22 cellular contexts compared by ENCODE assay signal in genomic region chr1:3542635-3543034, GRCh38.
DNase-seq lines count a peak whose midpoint lies in the region; ATAC-seq, FAIRE-seq and TF ChIP-seq lines count a peak whose summit lies in the region.
"Had no signal": no experiment of that assay in that cellular context is flagged by ENCODE, and none has a peak within 500 bp of the region (broad histone marks: within the 10 kb centered on the region; RNA-seq: fewer than 3 reads in every experiment).

No MANE protein-coding gene starts in this region.

- H3K9me3 ChIP-seq in astrocyte (ENCODE audit: insufficient read depth, low read depth, low read length) (no peaks in the 10 kb centered on the region), liver (ENCODE audit: control insufficient read depth in 4 of 4, low read length in 3 of 4) (no peaks in the 10 kb centered on the region), smooth muscle cell (replicated peaks; ENCODE audit: low read depth) (no peaks in the 10 kb centered on the region), ovary (no peaks in the 10 kb centered on the region)
- H3K9me3 ChIP-seq: heart left ventricle, Peyer's patch had no signal

- TF ChIP-seq CTCF in HFFc6 (IDR thresholded peaks at IDR 0.05) (no peak), astrocyte (IDR thresholded peaks at IDR 0.05; ENCODE audit: insufficient read depth, low read depth, low read length) (no peak), liver (IDR thresholded peaks at IDR 0.05; ENCODE audit: low read depth, low read length, missing input control) (no peak), smooth muscle cell (IDR thresholded peaks at IDR 0.05; ENCODE audit: borderline replicate concordance, insufficient read depth, poor library complexity, severe bottlenecking) (no peak), ovary (IDR thresholded peaks at IDR 0.05) (no peak)

- H4K20me1 ChIP-seq in astrocyte (ENCODE audit: insufficient read depth, low read length) = no peaks in the 10 kb centered on the region
- H4K20me1 ChIP-seq in smooth muscle cell (ENCODE audit: low read depth) = no peaks in the 10 kb centered on the region

- DNase-seq in HFFc6 (no peak), astrocyte (ENCODE audit: low read depth) (no peak), smooth muscle cell (lab: John Stamatoyannopoulos, UW; ENCODE audit: unreplicated experiment) (no peak), NCI-H2029 treated with DMSO at 0.1 percent for 48 hours (lab: John Stamatoyannopoulos, UW) (no peak), DMS 273 treated with DMSO at 0.1 percent for 48 hours (lab: John Stamatoyannopoulos, UW) (no peak), ovary (no peak)
- DNase-seq: activated naive CD4-positive, alpha-beta T cell treated with anti-CD3 and anti-CD28 coated beads, Interleukin-2, amount 50 U/mL, for 16 hours; activated T-cell treated with anti-CD3 and anti-CD28 coated beads for 4 hours; AML-193; GDM1; NCI-H1092 treated with DMSO at 0.1 percent for 48 hours; NCI-H748 treated with DMSO at 0.1 percent for 48 hours; Peyer's patch; stimulated activated CD4-positive, alpha-beta T cell treated with anti-CD3 and anti-CD28 coated beads, Interleukin-4, amount 100 ng/mL, for 24 hours had no signal

- no peaks in the 10 kb centered on the region for H3F3A ChIP-seq in smooth muscle cell (ENCODE audit: low read depth)

- no peak for TF ChIP-seq EP300 in ovary (IDR thresholded peaks at IDR 0.05)

- H3K4me1 Mint-ChIP-seq in HFFc6 (ENCODE audit: low read depth) (peaks cover 31% of the 10 kb centered on the region), astrocyte (ENCODE audit: low read depth, unreplicated experiment) (peaks cover 5% of the 10 kb centered on the region)

- H3K36me3 Mint-ChIP-seq in HFFc6 (ENCODE audit: low read depth) (no peaks in the 10 kb centered on the region), astrocyte (ENCODE audit: low read depth, unreplicated experiment) (no peaks in the 10 kb centered on the region)
- H3K36me3 Mint-ChIP-seq: brain had no signal

- H3K9me3 Mint-ChIP-seq in HFFc6 = no peaks in the 10 kb centered on the region
- H3K9me3 Mint-ChIP-seq in astrocyte (ENCODE audit: unreplicated experiment) = no peaks in the 10 kb centered on the region
- H3K9me3 Mint-ChIP-seq: brain, GM23338 had no signal

- H3K27ac ChIP-seq in astrocyte (ENCODE audit: low read depth, low read length) (peak overlapping the region; percentile 74), liver (ENCODE audit: low read depth in 1 of 2, low read length in 2 of 2) (peak overlapping the region; percentile 18 to 30), smooth muscle cell (ENCODE audit: low read depth) (peak overlapping the region; percentile 71), ovary (peak overlapping the region in 1 of 2 donors; percentile 43)

- ATAC-seq in GM21526 (IDR thresholded peaks at IDR 0.05; ENCODE audit: low FRiP score, unreplicated experiment) = no peak
- ATAC-seq: GM12878 had no signal

- H3K79me2 ChIP-seq in astrocyte (ENCODE audit: insufficient read depth, low read length) (no peaks in the 10 kb centered on the region), smooth muscle cell (ENCODE audit: low read depth) (no peaks in the 10 kb centered on the region)

- H3K9ac ChIP-seq in astrocyte (ENCODE audit: low read length) = peak overlapping the region; percentile 69
- H3K9ac ChIP-seq in liver (ENCODE audit: low read depth in 1 of 2, low read length in 2 of 2) = no peak overlapping the region
- no peak overlapping the region for H3K9ac ChIP-seq in smooth muscle cell (ENCODE audit: low read depth)

- no peak for FAIRE-seq in astrocyte (lab: Jason Lieb, UNC)
- FAIRE-seq: D721Med, GM12878, islet of Langerhans had no signal

- H3K27ac Mint-ChIP-seq in HFFc6 (peak overlapping the region; percentile 98), astrocyte (ENCODE audit: unreplicated experiment) (no peak overlapping the region)
- H3K27ac Mint-ChIP-seq: brain, GM23338 had no signal

- intact Hi-C loops in ovary (cut with DNase I) = no loop called here

- H3K4me3 ChIP-seq in astrocyte (ENCODE audit: insufficient read depth, low read depth, low read length) (no peak overlapping the region), liver (ENCODE audit: low read depth in 1 of 3, low read length in 3 of 3) (no peak overlapping the region), smooth muscle cell (no peak overlapping the region), ovary (no peak overlapping the region)
- H3K4me3 ChIP-seq: GM12878, GM23338, heart left ventricle, Peyer's patch had no signal

- H3K27me3 ChIP-seq in astrocyte (ENCODE audit: insufficient read depth, low read length) (no peaks in the 10 kb centered on the region), liver (ENCODE audit: control insufficient read depth in 4 of 4, insufficient read depth in 4 of 4, low read length in 3 of 4) (peaks cover 0 to 3% (median 0%) of the 10 kb centered on the region in 4 donors), smooth muscle cell (ENCODE audit: low read depth) (no peaks in the 10 kb centered on the region), ovary (no peaks in the 10 kb centered on the region)
- H3K27me3 ChIP-seq: Peyer's patch had no signal

- 78% methylated on average over 11 of the region's 11 CpGs for WGBS in liver
- 95% methylated on average over 10 of the region's 11 CpGs for WGBS in smooth muscle cell (ENCODE audit: low lambda C conversion rate)
- WGBS in ovary, 3 donors = 88 to 91% (median 90%) methylated on average over 5 to 11 of the region's 11 CpGs

- no peak for TF ChIP-seq RAD21 in liver (IDR thresholded peaks at IDR 0.05)

- H3K4me2 ChIP-seq in astrocyte (ENCODE audit: low read length) (peak overlapping the region; percentile 72), smooth muscle cell (peak overlapping the region; percentile 74)
- H3K4me2 ChIP-seq: GM23338 had no signal

- H3K4me3 Mint-ChIP-seq in HFFc6 = peak overlapping the region; percentile 71; the same call in 1 of the 2 replicates
- no peak overlapping the region for H3K4me3 Mint-ChIP-seq in astrocyte (ENCODE audit: unreplicated experiment)
- H3K4me3 Mint-ChIP-seq: brain, GM23338 had no signal

- no peaks in the 10 kb centered on the region for H3K36me3 ChIP-seq in astrocyte (ENCODE audit: insufficient read depth, low read length)
- H3K36me3 ChIP-seq in liver (ENCODE audit: control insufficient read depth in 4 of 4, insufficient read depth in 3 of 4, low read depth in 1 of 4, low read length in 3 of 4) = peaks cover 0 to 1% (median 0%) of the 10 kb centered on the region in 4 donors
- H3K36me3 ChIP-seq in smooth muscle cell (ENCODE audit: low read depth) = no peaks in the 10 kb centered on the region
- H3K36me3 ChIP-seq in ovary = no peaks in the 10 kb centered on the region
- H3K36me3 ChIP-seq: heart left ventricle, Peyer's patch had no signal

- H3K27me3 Mint-ChIP-seq in HFFc6 (ENCODE audit: insufficient read depth) (no peaks in the 10 kb centered on the region; the same call in 1 of the 2 replicates), astrocyte (ENCODE audit: low read depth, unreplicated experiment) (peaks cover 6% of the 10 kb centered on the region)
- H3K27me3 Mint-ChIP-seq: brain had no signal

- peak overlapping the region; percentile 51 for H2AFZ ChIP-seq in astrocyte (ENCODE audit: low read depth, low read length)
- H2AFZ ChIP-seq in smooth muscle cell (ENCODE audit: low read depth) = no peak overlapping the region
- H2AFZ ChIP-seq: GM23338 had no signal

- H3K4me1 ChIP-seq in astrocyte (ENCODE audit: insufficient read depth, low read length) (peaks cover 23% of the 10 kb centered on the region), liver (ENCODE audit: control insufficient read depth in 4 of 4, insufficient read depth in 4 of 4, low read length in 3 of 4) (peaks cover 0 to 5% (median 0%) of the 10 kb centered on the region in 4 donors), smooth muscle cell (ENCODE audit: low read depth) (peaks cover 15% of the 10 kb centered on the region), ovary (ENCODE audit: insufficient read depth) (peaks cover 11% of the 10 kb centered on the region)

- TF ChIP-seq POLR2A in ovary (IDR thresholded peaks at IDR 0.05) = no peak

TF ChIP-seq in liver, 16 proteins besides CTCF, POLR2A, EP300 and RAD21 (continues in another document):
- TF ChIP-seq EGR1 (IDR thresholded peaks at IDR 0.05; ENCODE audit: low read depth in 2 of 2) = no peak
- TF ChIP-seq FOXA1 (IDR thresholded peaks at IDR 0.05) = no peak
- TF ChIP-seq ATF3 (IDR thresholded peaks at IDR 0.05) = no peak
- no peak for TF ChIP-seq YY1 (IDR thresholded peaks at IDR 0.05)
- no peak for TF ChIP-seq FOXA2 (IDR thresholded peaks at IDR 0.05)
- TF ChIP-seq MAX (IDR thresholded peaks at IDR 0.05) = no peak
- no peak for TF ChIP-seq JUND (IDR thresholded peaks at IDR 0.05)
- no peak for TF ChIP-seq HNF4A (conservative IDR thresholded peaks at IDR 0.05)
- no peak for TF ChIP-seq GABPA (IDR thresholded peaks at IDR 0.05 in 1 of 2, conservative IDR thresholded peaks at IDR 0.05 in 1 of 2)
- no peak for TF ChIP-seq SP1 (IDR thresholded peaks at IDR 0.05)
- TF ChIP-seq RXRA (IDR thresholded peaks at IDR 0.05) = no peak
